Comparison of ENCODE assay signal across 19 cellular contexts in the genomic region with DNA sequence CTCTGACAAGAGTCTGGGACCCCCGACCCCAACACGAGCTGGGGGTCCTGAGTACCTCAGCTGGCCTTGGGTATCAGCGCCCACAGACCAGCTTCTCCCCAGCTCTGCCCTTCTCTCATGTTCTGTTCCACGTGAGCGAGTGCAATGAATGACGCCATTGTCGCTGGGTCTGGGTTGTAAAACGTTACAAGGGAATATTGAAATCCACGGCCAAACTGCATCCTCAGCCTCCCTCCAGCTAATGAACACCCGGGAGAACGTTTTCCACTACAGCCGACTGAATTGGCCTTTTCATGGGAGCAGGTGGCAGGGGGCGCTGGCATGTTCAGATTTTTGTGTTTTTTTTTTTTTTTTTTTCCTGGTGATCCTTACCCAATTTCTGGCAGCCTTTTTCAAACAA. TPM values are rescaled to one million over a fixed set of nuclear protein-coding genes. Genes with fewer than 3 reads are reported as not detected.
A peak's percentile ranks its signal among the peaks of the same experiment; 100 is the strongest.
DNase-seq lines count a peak whose midpoint lies in the region; ATAC-seq and TF ChIP-seq lines count a peak whose summit lies in the region.
"Had no signal": no experiment of that assay in that cellular context is flagged by ENCODE, and none has a peak within 500 bp of the region (broad histone marks: within the 10 kb centered on the region; RNA-seq: fewer than 3 reads in every experiment).

No MANE protein-coding gene starts in this region.

- H3K9me3 ChIP-seq in PC-3 (ENCODE audit: low read length): no peaks in the 10 kb centered on the region
- H3K9me3 ChIP-seq: SJCRH30 had no signal

- intact Hi-C loops in posterior cingulate gyrus (cut with DNase I): no loop called here
- intact Hi-C loops in PC-3 (cut with micrococcal nuclease): no loop called here

- H3K27me3 ChIP-seq in layer of hippocampus (ENCODE audit: control insufficient read depth, insufficient read depth, low read length) (no peaks in the 10 kb centered on the region), PC-3 (ENCODE audit: low read length) (peaks cover 60% of the 10 kb centered on the region)
- H3K27me3 ChIP-seq: SJCRH30 had no signal

- in situ Hi-C loops in G401 (cut with HindIII; ENCODE audit: low sequenced_read_pairs): no loop called here

- peak; percentile 15 for DNase-seq in G401 (ENCODE audit: low spot score)
- peak; percentile 7 for DNase-seq in cerebellar cortex (ENCODE audit: low spot score)
- DNase-seq in posterior cingulate gyrus: peak in 8 of 10 donors; percentile 35 to 90 (median 62)
- DNase-seq in NCI-H2107 treated with DMSO at 0.1 percent for 48 hours (lab: John Stamatoyannopoulos, UW; ENCODE audit: unreplicated experiment): no peak
- no peak for DNase-seq in cerebellar nuclear complex (lab: John Stamatoyannopoulos, UW)
- no peak for DNase-seq in PC-3
- DNase-seq: ACHN; CD4-positive, alpha-beta memory T cell; NCI-H1417; NCI-H2029; NCI-H524; SJCRH30 had no signal

- H3K4me1 ChIP-seq in PC-3 (ENCODE audit: insufficient read depth, low read length): no peaks in the 10 kb centered on the region
- H3K4me1 ChIP-seq: SJCRH30 had no signal

- H2AFZ ChIP-seq in PC-3 (ENCODE audit: low read length): no peak overlapping the region

- POLR2A ChIA-PET in PC-3 (lab: Charles Lee; ENCODE audit: unreplicated experiment): no interaction called here

- no peak overlapping the region for H3K4me3 ChIP-seq in PC-3 (ENCODE audit: low read length)
- H3K4me3 ChIP-seq: SJCRH30 had no signal

- H3K27ac ChIP-seq in layer of hippocampus (ENCODE audit: low read depth, low read length) (peak overlapping the region; percentile 52), PC-3 (ENCODE audit: low read length) (no peak overlapping the region)
- H3K27ac ChIP-seq: RWPE1, SJCRH30 had no signal

- H4K20me1 ChIP-seq in PC-3 (ENCODE audit: low read length): no peaks in the 10 kb centered on the region

- H3F3A ChIP-seq in PC-3 (ENCODE audit: low read length, unreplicated experiment): no peaks in the 10 kb centered on the region

- no peaks in the 10 kb centered on the region for H3K9me2 ChIP-seq in PC-3 (replicated peaks; ENCODE audit: low read length)

- H3K4me2 ChIP-seq in PC-3 (ENCODE audit: low read length): no peak overlapping the region

- H3K9ac ChIP-seq in PC-3 (ENCODE audit: low read length): no peak overlapping the region

- H3K79me2 ChIP-seq in PC-3 (ENCODE audit: low read length): no peaks in the 10 kb centered on the region

- CTCF ChIA-PET in PC-3 (lab: Charles Lee): no interaction called here

- no peak for ATAC-seq in PC-3
- ATAC-seq in HG03175 (IDR thresholded peaks at IDR 0.05; ENCODE audit: unreplicated experiment): no peak

- no peak for TF ChIP-seq CTCF in PC-3 (conservative IDR thresholded peaks at IDR 0.05; ENCODE audit: low read depth, low read length)

- H3K36me3 ChIP-seq in PC-3 (ENCODE audit: low read depth, low read length): no peaks in the 10 kb centered on the region
- H3K36me3 ChIP-seq: SJCRH30 had no signal

- BruUV-seq in PC-3 (replicated peaks; lab: Mats Ljungman, UMichigan): no TSS peak

RNA-seq across cellular contexts. Expression of a gene that starts 34.7 kb away (rescaled TPM):
- not detected in 2 replicates for total RNA-seq in G401 (2014; rRNA removed; shearing (Covaris generic))
- not detected in 2 replicates for total RNA-seq in PC-3 (2014; rRNA removed)
- total RNA-seq: B cell; CD4-positive, alpha-beta memory T cell; HT-29; LHCN-M2; OCI-LY7; SJCRH30 had no signal

Comparison
In these comparisons a context has a peak if more than half of its experiments do, and no peak if none do; other contexts are left out.
1. DNase-seq: peak in G401 (single experiment), cerebellar cortex (single experiment) and posterior cingulate gyrus (8 of 10); none in NCI-H2107 treated with DMSO at 0.1 percent for 48 hours (single experiment), cerebellar nuclear complex (0 of 2) and PC-3 (single experiment).